21 cellular contexts compared by ENCODE assay signal in genomic region chr5:158100373-158100902, GRCh38.
"Had no signal": no experiment of that assay in that cellular context is flagged by ENCODE, and none has a peak within 500 bp of the region (broad histone marks: within the 10 kb centered on the region; RNA-seq: fewer than 3 reads in every experiment).

No MANE protein-coding gene starts in this region.

- H3K9me3 Mint-ChIP-seq: activated naive CD8-positive, alpha-beta T cell treated with anti-CD3 and anti-CD28 coated beads, Interleukin-2, amount 50 U/mL, for 24 hours; activated T-helper 17 cell treated with anti-CD3 and anti-CD28 coated beads, Interleukin-2, amount 50 U/mL, for 72 hours; effector memory CD8-positive, alpha-beta T cell; T-helper 2 cell treated with Interferon-gamma antibody and Interleukin-4, amounts not matched to agents 5 μg/mL and 100 μg/mL, for 36 hours had no signal

- FAIRE-seq: islet of Langerhans had no signal

- H3K27me3 ChIP-seq: ascending aorta, gastroesophageal sphincter had no signal

- DNase-seq: activated CD4-positive, alpha-beta T cell treated with anti-CD3 and anti-CD28 coated beads, Interleukin-2, amount 50 U/mL, for 1 hour; activated CD8-positive, alpha-beta memory T cell treated with anti-CD3 and anti-CD28 coated beads for 24 hours; activated naive CD4-positive, alpha-beta T cell treated with Interleukin-2 at 50 U/mL for 16 hours; activated naive CD8-positive, alpha-beta T cell treated with anti-CD3 and anti-CD28 coated beads, Interleukin-2, amount 50 U/mL, for 24 hours; activated T-cell treated with anti-CD3 and anti-CD28 coated beads for 4 hours; dermis blood vessel endothelial cell; effector memory CD8-positive, alpha-beta T cell; left colon; naive thymus-derived CD4-positive, alpha-beta T cell; posterior cingulate gyrus; retina; stimulated activated CD4-positive, alpha-beta T cell treated with anti-CD3 and anti-CD28 coated beads, Interleukin-12 subunit alpha, Interleukin-12 subunit beta, amount 100 ng/mL, for 4 hours; stimulated activated CD4-positive, alpha-beta T cell treated with anti-CD3 and anti-CD28 coated beads, Interleukin-2, amount 100 ng/mL, for 24 hours had no signal

- H3K4me3 ChIP-seq: ascending aorta, gastroesophageal sphincter, lung had no signal

- H3K27ac Mint-ChIP-seq: activated naive CD8-positive, alpha-beta T cell treated with anti-CD3 and anti-CD28 coated beads, Interleukin-2, amount 50 U/mL, for 24 hours; activated T-helper 17 cell treated with anti-CD3 and anti-CD28 coated beads, Interleukin-2, amount 50 U/mL, for 72 hours; effector memory CD8-positive, alpha-beta T cell; naive thymus-derived CD4-positive, alpha-beta T cell; T-helper 2 cell treated with Interferon-gamma antibody and Interleukin-4, amounts not matched to agents 5 μg/mL and 100 μg/mL, for 36 hours had no signal

- H3K4me3 Mint-ChIP-seq: activated naive CD8-positive, alpha-beta T cell treated with anti-CD3 and anti-CD28 coated beads, Interleukin-2, amount 50 U/mL, for 24 hours; activated T-helper 17 cell treated with anti-CD3 and anti-CD28 coated beads, Interleukin-2, amount 50 U/mL, for 72 hours; effector memory CD8-positive, alpha-beta T cell; naive thymus-derived CD4-positive, alpha-beta T cell; T-helper 2 cell treated with Interferon-gamma antibody and Interleukin-4, amounts not matched to agents 5 μg/mL and 100 μg/mL, for 36 hours had no signal

- H3K27ac ChIP-seq: ascending aorta, epithelial cell of prostate, gastroesophageal sphincter had no signal

- H3K36me3 ChIP-seq: ascending aorta, gastroesophageal sphincter had no signal

- H3K9me3 ChIP-seq: ascending aorta had no signal

- H3K4me1 ChIP-seq: ascending aorta, gastroesophageal sphincter had no signal

- H3K4me1 Mint-ChIP-seq: activated naive CD8-positive, alpha-beta T cell treated with anti-CD3 and anti-CD28 coated beads, Interleukin-2, amount 50 U/mL, for 24 hours; activated T-helper 17 cell treated with anti-CD3 and anti-CD28 coated beads, Interleukin-2, amount 50 U/mL, for 72 hours; naive thymus-derived CD4-positive, alpha-beta T cell had no signal

- H3K36me3 Mint-ChIP-seq: naive thymus-derived CD4-positive, alpha-beta T cell had no signal

- ATAC-seq: activated CD4-positive, CD25-positive, alpha-beta regulatory T cell treated with anti-CD3 and anti-CD28 coated beads, Interleukin-2, amount 50 U/mL, for 24 hours; activated naive CD8-positive, alpha-beta T cell treated with anti-CD3 and anti-CD28 coated beads, Interleukin-2, amount 50 U/mL, for 24 hours; activated T-helper 17 cell treated with anti-CD3 and anti-CD28 coated beads, Interleukin-2, amount 50 U/mL, for 72 hours; effector memory CD8-positive, alpha-beta T cell; gastroesophageal sphincter; left colon; naive thymus-derived CD4-positive, alpha-beta T cell had no signal
